ENCODE assay signal across 14 cellular contexts in the genomic region with DNA sequence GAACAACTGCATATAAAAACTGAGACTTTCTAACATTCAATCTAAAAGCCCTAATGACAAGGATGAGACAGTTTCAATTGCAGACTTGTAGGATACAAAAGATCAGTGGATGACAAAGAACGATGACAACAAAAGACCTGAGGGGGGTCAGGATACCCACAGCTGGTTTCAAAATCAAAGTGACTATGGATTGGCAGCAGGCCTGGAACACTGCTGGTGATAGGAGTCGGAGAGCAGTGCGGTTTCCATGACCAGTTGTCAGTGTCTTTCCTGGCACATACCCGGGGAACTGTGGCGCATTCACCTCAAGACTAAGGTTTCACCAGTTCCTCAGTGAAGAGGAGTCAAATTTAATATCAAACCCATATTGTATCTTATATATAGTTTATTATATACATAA. TPM values are rescaled to one million over a fixed set of nuclear protein-coding genes. Genes with fewer than 3 reads are reported as not detected.
"Had no signal": no experiment of that assay in that cellular context is flagged by ENCODE, and none has a peak within 500 bp of the region (broad histone marks: within the 10 kb centered on the region; RNA-seq: fewer than 3 reads in every experiment).

No MANE protein-coding gene starts in this region.

- H3K36me3 ChIP-seq: cardiac muscle cell, gastroesophageal sphincter, pancreas, WERI-Rb-1 had no signal

- H3K27ac ChIP-seq: cardiac muscle cell, gastroesophageal sphincter, pancreas had no signal

- ATAC-seq: activated CD8-positive, alpha-beta T cell treated with anti-CD3 and anti-CD28 coated beads, Interleukin-2, amount 10 ng/mL, durations not matched to agents 7 days and 5 days; gastroesophageal sphincter; naive thymus-derived CD4-positive, alpha-beta T cell; pancreas; stimulated activated memory B cell treated with anti-CD40 and anti-IgM and Interleukin-4, amounts not matched to agents 10 μg/mL and 1 μg/mL and 100 μg/mL, for 72 hours had no signal

- H3K4me1 ChIP-seq: gastroesophageal sphincter, pancreas had no signal

- H3K4me3 ChIP-seq: cardiac muscle cell, gastroesophageal sphincter, pancreas had no signal

- H3K9me3 ChIP-seq: gastroesophageal sphincter, pancreas had no signal

- H3K36me3 Mint-ChIP-seq: activated naive CD4-positive, alpha-beta T cell treated with anti-CD3 and anti-CD28 coated beads, Interleukin-2, amount 50 U/mL, for 24 hours; naive thymus-derived CD4-positive, alpha-beta T cell; stimulated activated memory B cell treated with anti-CD40 and anti-IgM and Interleukin-4, amounts not matched to agents 10 μg/mL and 1 μg/mL and 100 μg/mL, for 72 hours had no signal

- H3K27me3 Mint-ChIP-seq: stimulated activated memory B cell treated with anti-CD40 and anti-IgM and Interleukin-4, amounts not matched to agents 10 μg/mL and 1 μg/mL and 100 μg/mL, for 72 hours had no signal

- H3K4me1 Mint-ChIP-seq: activated naive CD4-positive, alpha-beta T cell treated with anti-CD3 and anti-CD28 coated beads, Interleukin-2, amount 50 U/mL, for 24 hours had no signal

- H3K4me3 Mint-ChIP-seq: activated CD8-positive, alpha-beta T cell treated with anti-CD3 and anti-CD28 coated beads, Interleukin-2, amount 10 ng/mL, durations not matched to agents 7 days and 5 days; activated naive CD4-positive, alpha-beta T cell treated with anti-CD3 and anti-CD28 coated beads, Interleukin-2, amount 50 U/mL, for 24 hours; naive thymus-derived CD4-positive, alpha-beta T cell; stimulated activated memory B cell treated with anti-CD40 and anti-IgM and Interleukin-4, amounts not matched to agents 10 μg/mL and 1 μg/mL and 100 μg/mL, for 72 hours had no signal

- H3K9me3 Mint-ChIP-seq: activated naive CD4-positive, alpha-beta T cell treated with anti-CD3 and anti-CD28 coated beads, Interleukin-2, amount 50 U/mL, for 24 hours; naive thymus-derived CD4-positive, alpha-beta T cell; stimulated activated memory B cell treated with anti-CD40 and anti-IgM and Interleukin-4, amounts not matched to agents 10 μg/mL and 1 μg/mL and 100 μg/mL, for 72 hours had no signal

- FAIRE-seq: islet of Langerhans, pancreas had no signal

- H3K27ac Mint-ChIP-seq: activated CD8-positive, alpha-beta T cell treated with anti-CD3 and anti-CD28 coated beads, Interleukin-2, amount 10 ng/mL, durations not matched to agents 7 days and 5 days; activated naive CD4-positive, alpha-beta T cell treated with anti-CD3 and anti-CD28 coated beads, Interleukin-2, amount 50 U/mL, for 24 hours; naive thymus-derived CD4-positive, alpha-beta T cell; stimulated activated memory B cell treated with anti-CD40 and anti-IgM and Interleukin-4, amounts not matched to agents 10 μg/mL and 1 μg/mL and 100 μg/mL, for 72 hours had no signal

- DNase-seq: activated CD8-positive, alpha-beta memory T cell treated with anti-CD3 and anti-CD28 coated beads, Interleukin-2, amount 50 U/mL, for 4 hours; activated CD8-positive, alpha-beta T cell treated with anti-CD3 and anti-CD28 coated beads, Interleukin-2, amount 10 ng/mL, durations not matched to agents 7 days and 5 days; activated effector memory CD4-positive, alpha-beta T cell treated with anti-CD3 and anti-CD28 coated beads, Interleukin-2, amount 50 U/mL, for 16 hours; activated T-cell treated with anti-CD3 and anti-CD28 coated beads, Interleukin-2, amount 50 U/mL, for 48 hours; erythroblast; naive thymus-derived CD4-positive, alpha-beta T cell; pancreas; T-helper 9 cell; WERI-Rb-1 had no signal

- H3K27me3 ChIP-seq: cardiac muscle cell, pancreas had no signal

RNA-seq across cellular contexts. Expression of a gene that starts 58.7 kb away (rescaled TPM):
- total RNA-seq: activated CD8-positive, alpha-beta T cell treated with anti-CD3 and anti-CD28 coated beads, Interleukin-2, amount 10 ng/mL, durations not matched to agents 7 days and 5 days had no signal
- polyA plus RNA-seq: cardiac muscle cell had no signal
